ENCODE assay signal across 27 cellular contexts in genomic region chr12:123001467-123001866, GRCh38.
"Had no signal": no experiment of that assay in that cellular context is flagged by ENCODE, and none has a peak within 500 bp of the region (broad histone marks: within the 10 kb centered on the region; RNA-seq: fewer than 3 reads in every experiment).

No MANE protein-coding gene starts in this region.

- H3K4me2 ChIP-seq: neural progenitor cell, smooth muscle cell had no signal

- H3K27ac ChIP-seq: neural progenitor cell, ovary, parathyroid adenoma, psoas muscle, right lobe of liver, sigmoid colon, spleen, suprapubic skin, testis, tibial artery, transverse colon, upper lobe of right lung, uterus had no signal

- DNase-seq: natural killer cell; occipital lobe; ovary; right lobe of liver; sigmoid colon; stimulated activated CD4-positive, alpha-beta T cell treated with anti-CD3 and anti-CD28 coated beads, Interleukin-12 subunit alpha, Interleukin-12 subunit beta, amount 100 ng/mL, for 4 hours; stimulated activated CD4-positive, alpha-beta T cell treated with anti-CD3 and anti-CD28 coated beads, Interleukin-1b, Interleukin-23, amount 100 ng/mL, for 48 hours; stimulated activated CD4-positive, alpha-beta T cell treated with anti-CD3 and anti-CD28 coated beads, Interleukin-4, amount 100 ng/mL, for 1 hour; stimulated activated CD4-positive, alpha-beta T cell treated with anti-CD3 and anti-CD28 coated beads, Interleukin-4, amount 100 ng/mL, for 4 hours; stimulated activated CD8-positive, alpha-beta memory T cell treated with anti-CD3 and anti-CD28 coated beads, Interleukin-4, amount 100 ng/mL, for 48 hours; stimulated activated naive CD4-positive, alpha-beta T cell; stimulated activated naive CD8-positive, alpha-beta T cell treated with anti-CD3 and anti-CD28 coated beads, Interleukin-15, amount 100 ng/mL, for 72 hours; stimulated activated naive CD8-positive, alpha-beta T cell treated with anti-CD3 and anti-CD28 coated beads, Interleukin-15, Interleukin-2, amounts not matched to agents 100 U/mL and 50 U/mL, for 24 hours; substantia nigra; testis; tibial artery; transverse colon; upper lobe of right lung; uterus had no signal

- ATAC-seq: natural killer cell; psoas muscle; right cardiac atrium; right lobe of liver; stimulated activated memory B cell treated with anti-CD40 and anti-IgM and Interleukin-4, amounts not matched to agents 10 μg/mL and 1 μg/mL and 100 μg/mL, for 72 hours; stimulated activated naive CD8-positive, alpha-beta T cell treated with anti-CD3 and anti-CD28 coated beads, Interleukin-15, amount 100 ng/mL, for 72 hours; stimulated activated naive CD8-positive, alpha-beta T cell treated with anti-CD3 and anti-CD28 coated beads, Interleukin-15, Interleukin-2, amounts not matched to agents 100 U/mL and 50 U/mL, for 24 hours; upper lobe of right lung had no signal

- H3K9ac ChIP-seq: neural progenitor cell, parathyroid adenoma had no signal

- H3K4me1 ChIP-seq: parathyroid adenoma, sigmoid colon, spleen, suprapubic skin, testis, tibial artery, transverse colon, upper lobe of right lung, uterus had no signal

- H3K9me3 ChIP-seq: ovary, psoas muscle, right lobe of liver, sigmoid colon, spleen, suprapubic skin, testis, tibial artery, transverse colon, upper lobe of right lung, uterus had no signal

- H3K36me3 ChIP-seq: neural progenitor cell, ovary, uterus had no signal

- H3K4me3 ChIP-seq: neural progenitor cell, ovary, psoas muscle, right lobe of liver, sigmoid colon, smooth muscle cell, spleen, suprapubic skin, testis, tibial artery, transverse colon, upper lobe of right lung, uterus had no signal

- H3K27me3 ChIP-seq: neural progenitor cell, ovary, right lobe of liver, sigmoid colon, spleen, suprapubic skin, testis, tibial artery, transverse colon, upper lobe of right lung, uterus had no signal
